18 cellular contexts compared by ENCODE assay signal in the genomic region with DNA sequence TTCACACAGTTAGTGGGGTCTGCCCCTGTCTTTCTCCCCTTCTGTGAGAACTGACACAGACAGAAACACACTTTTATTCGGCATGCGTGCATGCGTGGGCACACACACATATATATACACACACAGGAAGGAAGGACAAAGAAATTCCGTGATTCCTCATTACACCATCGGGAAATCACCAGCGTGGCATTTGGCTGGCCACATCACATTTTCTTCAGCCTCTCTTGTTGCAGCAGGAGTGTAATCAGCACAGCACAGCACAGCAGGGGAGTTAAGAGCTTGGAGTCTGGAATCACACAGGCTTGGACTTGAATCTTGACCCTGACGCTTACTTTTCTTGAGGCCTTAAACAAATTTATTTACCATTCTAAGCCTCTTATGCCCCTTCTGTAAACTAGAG. TPM values are rescaled to one million over a fixed set of nuclear protein-coding genes. Genes with fewer than 3 reads are reported as not detected.
"Had no signal": no experiment of that assay in that cellular context is flagged by ENCODE, and none has a peak within 500 bp of the region (broad histone marks: within the 10 kb centered on the region; RNA-seq: fewer than 3 reads in every experiment).

No MANE protein-coding gene starts in this region.

- DNase-seq: activated B cell treated with CpG ODN at 0.5 μM for 24 hours; activated CD4-positive, alpha-beta T cell treated with anti-CD3 and anti-CD28 coated beads, Interleukin-2, amount 10 ng/mL, durations not matched to agents 24 days and 14 days; activated naive CD4-positive, alpha-beta T cell treated with anti-CD3 and anti-CD28 coated beads, Interleukin-2, amount 50 U/mL, for 16 hours; adrenal gland; effector CD4-positive, alpha-beta T cell; immature natural killer cell; left cardiac atrium; lower lobe of right lung; naive thymus-derived CD8-positive, alpha-beta T cell; occipital lobe; psoas muscle; stimulated activated CD4-positive, alpha-beta T cell treated with anti-CD3 and anti-CD28 coated beads, Interleukin-2, amount 100 ng/mL, for 24 hours; stimulated activated naive CD4-positive, alpha-beta T cell; substantia nigra; T-helper 17 cell; trophoblast cell had no signal

- H3K27ac Mint-ChIP-seq: activated B cell treated with CpG ODN at 0.5 μM for 24 hours; activated CD4-positive, alpha-beta T cell treated with anti-CD3 and anti-CD28 coated beads, Interleukin-2, amount 10 ng/mL, durations not matched to agents 24 days and 14 days; immature natural killer cell; naive thymus-derived CD8-positive, alpha-beta T cell; T-helper 17 cell had no signal

- H3K4me1 Mint-ChIP-seq: activated B cell treated with CpG ODN at 0.5 μM for 24 hours; activated CD4-positive, alpha-beta T cell treated with anti-CD3 and anti-CD28 coated beads, Interleukin-2, amount 10 ng/mL, durations not matched to agents 24 days and 14 days; immature natural killer cell; naive thymus-derived CD8-positive, alpha-beta T cell had no signal

- H3K9me3 ChIP-seq: adrenal gland, lower lobe of right lung, psoas muscle had no signal

- H3K4me1 ChIP-seq: adrenal gland, lower lobe of right lung, psoas muscle had no signal

- H3K27me3 Mint-ChIP-seq: activated B cell treated with CpG ODN at 0.5 μM for 24 hours; activated CD4-positive, alpha-beta T cell treated with anti-CD3 and anti-CD28 coated beads, Interleukin-2, amount 10 ng/mL, durations not matched to agents 24 days and 14 days; naive thymus-derived CD8-positive, alpha-beta T cell; T-helper 17 cell had no signal

- H3K4me3 ChIP-seq: adrenal gland, lower lobe of right lung, psoas muscle had no signal

- ATAC-seq: left cardiac atrium; lower lobe of right lung; naive thymus-derived CD8-positive, alpha-beta T cell; psoas muscle; sciatic nerve; T-helper 17 cell had no signal

- H3K27ac ChIP-seq: adrenal gland, lower lobe of right lung, psoas muscle had no signal

- H3K9me3 Mint-ChIP-seq: activated B cell treated with CpG ODN at 0.5 μM for 24 hours; activated CD4-positive, alpha-beta T cell treated with anti-CD3 and anti-CD28 coated beads, Interleukin-2, amount 10 ng/mL, durations not matched to agents 24 days and 14 days; immature natural killer cell; naive thymus-derived CD8-positive, alpha-beta T cell had no signal

- H3K4me3 Mint-ChIP-seq: activated B cell treated with CpG ODN at 0.5 μM for 24 hours; activated CD4-positive, alpha-beta T cell treated with anti-CD3 and anti-CD28 coated beads, Interleukin-2, amount 10 ng/mL, durations not matched to agents 24 days and 14 days; immature natural killer cell; T-helper 17 cell had no signal

- H3K27me3 ChIP-seq: adrenal gland had no signal

RNA-seq across cellular contexts. Expression of a gene that starts 45.4 kb away (rescaled TPM):
- total RNA-seq: activated B cell treated with CpG ODN at 0.5 μM for 24 hours; activated CD4-positive, alpha-beta T cell treated with anti-CD3 and anti-CD28 coated beads, Interleukin-2, amount 10 ng/mL, durations not matched to agents 24 days and 14 days; left cardiac atrium; lower lobe of right lung; mononuclear cell; naive thymus-derived CD8-positive, alpha-beta T cell; psoas muscle; sciatic nerve; T-helper 17 cell had no signal
